1 cellular context compared by ENCODE assay signal in the genomic region with DNA sequence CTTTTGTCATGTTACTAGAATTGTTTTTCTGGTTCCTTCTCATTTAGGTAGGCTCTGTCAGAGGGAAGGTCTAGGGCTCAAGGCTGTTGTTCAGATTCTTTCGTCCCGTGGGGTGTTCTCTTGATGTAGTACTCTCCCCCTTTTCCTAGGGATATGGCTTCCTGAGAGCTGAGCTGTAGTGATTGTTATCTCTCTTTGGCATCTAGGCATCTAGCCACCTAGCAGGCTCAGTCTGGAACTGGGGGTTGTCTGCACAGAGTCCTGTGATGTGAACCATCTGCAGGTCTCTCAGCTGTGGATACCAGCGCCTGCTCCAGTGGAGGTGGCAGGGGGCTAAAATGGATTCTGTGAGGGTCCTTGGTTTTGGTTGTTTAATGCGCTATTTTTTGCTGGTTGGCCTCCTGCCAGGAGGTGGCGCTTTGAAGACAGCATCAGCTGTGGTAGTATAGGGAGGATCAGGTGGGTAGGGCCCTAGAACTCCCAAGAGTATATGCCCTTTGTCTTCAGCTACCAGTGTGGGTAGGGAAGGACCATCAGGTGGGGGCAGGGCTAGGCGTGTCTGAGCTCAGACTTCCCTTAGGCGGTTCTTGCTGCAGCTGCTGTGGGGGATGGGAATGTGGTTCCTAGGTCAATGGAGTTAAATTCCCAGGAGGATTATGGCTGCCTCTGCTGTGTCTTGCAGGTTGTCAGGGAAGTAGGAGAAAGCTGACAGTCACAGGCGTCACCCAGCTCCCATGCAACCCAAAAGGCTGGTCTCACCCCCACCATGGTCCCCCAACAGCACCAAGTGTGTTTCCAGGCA.
TF ChIP-seq lines count a peak whose summit lies in the region.

No MANE protein-coding gene starts in this region.

TF ChIP-seq in GM23338, 12 proteins besides CTCF, POLR2A, EP300 and RAD21 (continued from another document):
- TF ChIP-seq, protein P1, sequence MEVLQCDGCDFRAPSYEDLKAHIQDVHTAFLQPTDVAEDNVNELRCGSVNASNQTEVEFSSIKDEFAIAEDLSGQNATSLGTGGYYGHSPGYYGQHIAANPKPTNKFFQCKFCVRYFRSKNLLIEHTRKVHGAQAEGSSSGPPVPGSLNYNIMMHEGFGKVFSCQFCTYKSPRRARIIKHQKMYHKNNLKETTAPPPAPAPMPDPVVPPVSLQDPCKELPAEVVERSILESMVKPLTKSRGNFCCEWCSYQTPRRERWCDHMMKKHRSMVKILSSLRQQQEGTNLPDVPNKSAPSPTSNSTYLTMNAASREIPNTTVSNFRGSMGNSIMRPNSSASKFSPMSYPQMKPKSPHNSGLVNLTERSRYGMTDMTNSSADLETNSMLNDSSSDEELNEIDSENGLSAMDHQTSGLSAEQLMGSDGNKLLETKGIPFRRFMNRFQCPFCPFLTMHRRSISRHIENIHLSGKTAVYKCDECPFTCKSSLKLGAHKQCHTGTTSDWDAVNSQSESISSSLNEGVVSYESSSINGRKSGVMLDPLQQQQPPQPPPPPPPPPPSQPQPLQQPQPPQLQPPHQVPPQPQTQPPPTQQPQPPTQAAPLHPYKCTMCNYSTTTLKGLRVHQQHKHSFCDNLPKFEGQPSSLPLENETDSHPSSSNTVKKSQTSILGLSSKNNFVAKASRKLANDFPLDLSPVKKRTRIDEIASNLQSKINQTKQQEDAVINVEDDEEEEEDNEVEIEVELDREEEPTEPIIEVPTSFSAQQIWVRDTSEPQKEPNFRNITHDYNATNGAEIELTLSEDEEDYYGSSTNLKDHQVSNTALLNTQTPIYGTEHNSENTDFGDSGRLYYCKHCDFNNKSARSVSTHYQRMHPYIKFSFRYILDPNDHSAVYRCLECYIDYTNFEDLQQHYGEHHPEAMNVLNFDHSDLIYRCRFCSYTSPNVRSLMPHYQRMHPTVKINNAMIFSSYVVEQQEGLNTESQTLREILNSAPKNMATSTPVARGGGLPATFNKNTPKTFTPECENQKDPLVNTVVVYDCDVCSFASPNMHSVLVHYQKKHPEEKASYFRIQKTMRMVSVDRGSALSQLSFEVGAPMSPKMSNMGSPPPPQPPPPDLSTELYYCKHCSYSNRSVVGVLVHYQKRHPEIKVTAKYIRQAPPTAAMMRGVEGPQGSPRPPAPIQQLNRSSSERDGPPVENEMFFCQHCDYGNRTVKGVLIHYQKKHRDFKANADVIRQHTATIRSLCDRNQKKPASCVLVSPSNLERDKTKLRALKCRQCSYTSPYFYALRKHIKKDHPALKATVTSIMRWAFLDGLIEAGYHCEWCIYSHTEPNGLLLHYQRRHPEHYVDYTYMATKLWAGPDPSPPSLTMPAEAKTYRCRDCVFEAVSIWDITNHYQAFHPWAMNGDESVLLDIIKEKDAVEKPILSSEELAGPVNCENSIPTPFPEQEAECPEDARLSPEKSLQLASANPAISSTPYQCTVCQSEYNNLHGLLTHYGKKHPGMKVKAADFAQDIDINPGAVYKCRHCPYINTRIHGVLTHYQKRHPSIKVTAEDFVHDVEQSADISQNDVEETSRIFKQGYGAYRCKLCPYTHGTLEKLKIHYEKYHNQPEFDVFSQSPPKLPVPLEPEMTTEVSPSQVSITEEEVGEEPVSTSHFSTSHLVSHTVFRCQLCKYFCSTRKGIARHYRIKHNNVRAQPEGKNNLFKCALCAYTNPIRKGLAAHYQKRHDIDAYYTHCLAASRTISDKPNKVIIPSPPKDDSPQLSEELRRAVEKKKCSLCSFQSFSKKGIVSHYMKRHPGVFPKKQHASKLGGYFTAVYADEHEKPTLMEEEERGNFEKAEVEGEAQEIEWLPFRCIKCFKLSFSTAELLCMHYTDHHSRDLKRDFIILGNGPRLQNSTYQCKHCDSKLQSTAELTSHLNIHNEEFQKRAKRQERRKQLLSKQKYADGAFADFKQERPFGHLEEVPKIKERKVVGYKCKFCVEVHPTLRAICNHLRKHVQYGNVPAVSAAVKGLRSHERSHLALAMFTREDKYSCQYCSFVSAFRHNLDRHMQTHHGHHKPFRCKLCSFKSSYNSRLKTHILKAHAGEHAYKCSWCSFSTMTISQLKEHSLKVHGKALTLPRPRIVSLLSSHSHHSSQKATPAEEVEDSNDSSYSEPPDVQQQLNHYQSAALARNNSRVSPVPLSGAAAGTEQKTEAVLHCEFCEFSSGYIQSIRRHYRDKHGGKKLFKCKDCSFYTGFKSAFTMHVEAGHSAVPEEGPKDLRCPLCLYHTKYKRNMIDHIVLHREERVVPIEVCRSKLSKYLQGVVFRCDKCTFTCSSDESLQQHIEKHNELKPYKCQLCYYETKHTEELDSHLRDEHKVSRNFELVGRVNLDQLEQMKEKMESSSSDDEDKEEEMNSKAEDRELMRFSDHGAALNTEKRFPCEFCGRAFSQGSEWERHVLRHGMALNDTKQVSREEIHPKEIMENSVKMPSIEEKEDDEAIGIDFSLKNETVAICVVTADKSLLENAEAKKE (CRISPR knock-in tag; IDR thresholded peaks at IDR 0.05): no peak
- TF ChIP-seq POLR2AphosphoS5 (IDR thresholded peaks at IDR 0.05; ENCODE audit: low read depth) (no peak), ZNF331 (CRISPR knock-in tag; IDR thresholded peaks at IDR 0.05; ENCODE audit: low read depth) (no peak), STAT1 (IDR thresholded peaks at IDR 0.05; ENCODE audit: unreplicated experiment) (no peak), ZNF114 (CRISPR knock-in tag; IDR thresholded peaks at IDR 0.05) (no peak), NANOG (IDR thresholded peaks at IDR 0.05; ENCODE audit: borderline replicate concordance) (no peak), CREB1 (CRISPR knock-in tag; IDR thresholded peaks at IDR 0.05; ENCODE audit: low read depth) (no peak), EZH2 (IDR thresholded peaks at IDR 0.05; ENCODE audit: low read depth, unreplicated experiment) (no peak), EZH2phosphoT487 (IDR thresholded peaks at IDR 0.05; ENCODE audit: unreplicated experiment) (no peak)
- TF ChIP-seq, protein P2, sequence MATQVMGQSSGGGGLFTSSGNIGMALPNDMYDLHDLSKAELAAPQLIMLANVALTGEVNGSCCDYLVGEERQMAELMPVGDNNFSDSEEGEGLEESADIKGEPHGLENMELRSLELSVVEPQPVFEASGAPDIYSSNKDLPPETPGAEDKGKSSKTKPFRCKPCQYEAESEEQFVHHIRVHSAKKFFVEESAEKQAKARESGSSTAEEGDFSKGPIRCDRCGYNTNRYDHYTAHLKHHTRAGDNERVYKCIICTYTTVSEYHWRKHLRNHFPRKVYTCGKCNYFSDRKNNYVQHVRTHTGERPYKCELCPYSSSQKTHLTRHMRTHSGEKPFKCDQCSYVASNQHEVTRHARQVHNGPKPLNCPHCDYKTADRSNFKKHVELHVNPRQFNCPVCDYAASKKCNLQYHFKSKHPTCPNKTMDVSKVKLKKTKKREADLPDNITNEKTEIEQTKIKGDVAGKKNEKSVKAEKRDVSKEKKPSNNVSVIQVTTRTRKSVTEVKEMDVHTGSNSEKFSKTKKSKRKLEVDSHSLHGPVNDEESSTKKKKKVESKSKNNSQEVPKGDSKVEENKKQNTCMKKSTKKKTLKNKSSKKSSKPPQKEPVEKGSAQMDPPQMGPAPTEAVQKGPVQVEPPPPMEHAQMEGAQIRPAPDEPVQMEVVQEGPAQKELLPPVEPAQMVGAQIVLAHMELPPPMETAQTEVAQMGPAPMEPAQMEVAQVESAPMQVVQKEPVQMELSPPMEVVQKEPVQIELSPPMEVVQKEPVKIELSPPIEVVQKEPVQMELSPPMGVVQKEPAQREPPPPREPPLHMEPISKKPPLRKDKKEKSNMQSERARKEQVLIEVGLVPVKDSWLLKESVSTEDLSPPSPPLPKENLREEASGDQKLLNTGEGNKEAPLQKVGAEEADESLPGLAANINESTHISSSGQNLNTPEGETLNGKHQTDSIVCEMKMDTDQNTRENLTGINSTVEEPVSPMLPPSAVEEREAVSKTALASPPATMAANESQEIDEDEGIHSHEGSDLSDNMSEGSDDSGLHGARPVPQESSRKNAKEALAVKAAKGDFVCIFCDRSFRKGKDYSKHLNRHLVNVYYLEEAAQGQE (IDR thresholded peaks at IDR 0.05; ENCODE audit: unreplicated experiment): no peak
- TF ChIP-seq, protein P3, sequence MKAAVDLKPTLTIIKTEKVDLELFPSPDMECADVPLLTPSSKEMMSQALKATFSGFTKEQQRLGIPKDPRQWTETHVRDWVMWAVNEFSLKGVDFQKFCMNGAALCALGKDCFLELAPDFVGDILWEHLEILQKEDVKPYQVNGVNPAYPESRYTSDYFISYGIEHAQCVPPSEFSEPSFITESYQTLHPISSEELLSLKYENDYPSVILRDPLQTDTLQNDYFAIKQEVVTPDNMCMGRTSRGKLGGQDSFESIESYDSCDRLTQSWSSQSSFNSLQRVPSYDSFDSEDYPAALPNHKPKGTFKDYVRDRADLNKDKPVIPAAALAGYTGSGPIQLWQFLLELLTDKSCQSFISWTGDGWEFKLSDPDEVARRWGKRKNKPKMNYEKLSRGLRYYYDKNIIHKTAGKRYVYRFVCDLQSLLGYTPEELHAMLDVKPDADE (IDR thresholded peaks at IDR 0.05): no peak
